Comparison of ENCODE assay signal across 1 cellular context in the genomic region with DNA sequence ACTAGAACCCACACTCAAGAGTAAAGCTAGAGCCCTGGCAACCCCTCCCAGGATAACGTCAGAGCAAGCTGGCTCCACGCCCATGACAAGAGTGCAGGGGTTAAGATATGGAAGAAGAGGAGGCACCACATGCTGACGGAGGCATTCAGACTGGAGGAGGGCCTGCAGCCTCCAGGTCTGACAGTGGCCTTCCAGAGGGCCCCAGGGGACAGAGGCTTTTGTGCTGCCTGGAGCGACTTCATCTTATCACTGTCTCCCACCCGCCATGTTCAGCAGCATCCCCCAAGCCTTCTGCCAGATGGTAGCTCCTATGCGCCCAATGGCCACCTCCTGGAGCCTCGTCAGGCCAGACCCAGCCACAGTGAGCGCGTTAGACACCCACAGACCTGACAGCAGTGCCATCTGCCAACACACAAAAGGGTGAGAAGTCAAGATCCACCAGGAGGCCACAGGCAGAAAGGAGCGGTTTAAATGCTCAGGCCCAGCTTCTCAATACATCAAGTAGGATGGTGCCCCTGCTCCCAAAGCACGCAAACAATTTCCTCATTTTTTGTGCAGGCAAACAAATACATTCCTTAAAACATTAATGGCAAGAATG.
A peak's percentile ranks its signal among the peaks of the same experiment; 100 is the strongest.
TF ChIP-seq lines count a peak whose summit lies in the region.

No MANE protein-coding gene starts in this region.

TF ChIP-seq in K562, 482 proteins besides CTCF, POLR2A, EP300 and RAD21 (continued from another document):
- TF ChIP-seq, protein P1, sequence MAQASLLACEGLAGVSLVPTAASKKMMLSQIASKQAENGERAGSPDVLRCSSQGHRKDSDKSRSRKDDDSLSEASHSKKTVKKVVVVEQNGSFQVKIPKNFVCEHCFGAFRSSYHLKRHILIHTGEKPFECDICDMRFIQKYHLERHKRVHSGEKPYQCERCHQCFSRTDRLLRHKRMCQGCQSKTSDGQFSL (CRISPR knock-in tag; IDR thresholded peaks at IDR 0.05): no peak
- TF ChIP-seq, protein P1 (tag; IDR thresholded peaks at IDR 0.05): no peak
- TF ChIP-seq FOXA1 (IDR thresholded peaks at IDR 0.05; ENCODE audit: borderline replicate concordance) (no peak), ZNF143 (CRISPR knock-in tag; IDR thresholded peaks at IDR 0.05) (no peak), MBD2 (IDR thresholded peaks at IDR 0.05; ENCODE audit: borderline replicate concordance, low read depth) (peak; percentile 39; the same call in 1 of the 2 replicates), MTA1 (IDR thresholded peaks at IDR 0.05; ENCODE audit: borderline replicate concordance) (no peak), NFATC3 (IDR thresholded peaks at IDR 0.05) (no peak), ZFP36 (IDR thresholded peaks at IDR 0.05; ENCODE audit: low read depth, low read length, partially characterized antibody) (no peak), ZNF76 (CRISPR knock-in tag; IDR thresholded peaks at IDR 0.05; ENCODE audit: borderline replicate concordance) (no peak), PHTF2 (CRISPR knock-in tag; IDR thresholded peaks at IDR 0.05) (no peak), ZBTB8A (IDR thresholded peaks at IDR 0.05; ENCODE audit: partially characterized antibody) (no peak), SMARCC2 (IDR thresholded peaks at IDR 0.05; ENCODE audit: low read depth) (no peak), CREB3L1 (IDR thresholded peaks at IDR 0.05; ENCODE audit: borderline replicate concordance, low read depth) (no peak; the same call in 1 of the 2 replicates), ZNF12 (CRISPR knock-in tag; IDR thresholded peaks at IDR 0.05) (no peak), ARHGAP35 (IDR thresholded peaks at IDR 0.05; ENCODE audit: partially characterized antibody) (no peak), ZNF668 (CRISPR knock-in tag; IDR thresholded peaks at IDR 0.05) (no peak), JUN (IDR thresholded peaks at IDR 0.05; ENCODE audit: borderline replicate concordance, low read depth, low read length) (no peak), JUN (CRISPR knock-in tag; IDR thresholded peaks at IDR 0.05; ENCODE audit: borderline replicate concordance) (no peak), ZNF584 (CRISPR knock-in tag; IDR thresholded peaks at IDR 0.05; ENCODE audit: low read depth) (no peak), LEF1 (IDR thresholded peaks at IDR 0.05) (no peak), TAL1 (IDR thresholded peaks at IDR 0.05) (peak; percentile 64; the same call in 1 of the 2 replicates), FOSL1 (tag; conservative IDR thresholded peaks at IDR 0.05) (no peak), PTTG1 (tag; IDR thresholded peaks at IDR 0.05; ENCODE audit: low read depth) (no peak), MTA2 (IDR thresholded peaks at IDR 0.05; ENCODE audit: low read depth) (peak; percentile 35; the same call in 1 of the 2 replicates), BHLHE40 (IDR thresholded peaks at IDR 0.05; ENCODE audit: low read length) (peak; percentile 41; the same call in 1 of the 2 replicates), ZKSCAN8 (CRISPR knock-in tag; IDR thresholded peaks at IDR 0.05) (no peak), RNF2 (IDR thresholded peaks at IDR 0.05) (no peak), SMAD2 (IDR thresholded peaks at IDR 0.05; ENCODE audit: low read depth, low read length) (no peak), HNRNPUL1 (IDR thresholded peaks at IDR 0.05; ENCODE audit: low read length) (no peak), TEAD4 (IDR thresholded peaks at IDR 0.05; ENCODE audit: low read length) (peak; percentile 38; the same call in 1 of the 2 replicates), TEAD4 (CRISPR knock-in tag; IDR thresholded peaks at IDR 0.05; ENCODE audit: borderline replicate concordance) (no peak), E2F6 (IDR thresholded peaks at IDR 0.05; ENCODE audit: borderline replicate concordance in 1 of 2, extremely low read depth in 1 of 2, insufficient read depth in 1 of 2, insufficient read length in 1 of 2, low read depth in 1 of 2, low read length in 1 of 2, poor library complexity in 1 of 2, severe bottlenecking in 1 of 2) (peak; percentile 52 to 53), SAFB2 (IDR thresholded peaks at IDR 0.05; ENCODE audit: borderline replicate concordance, low read depth, low read length, severe bottlenecking) (no peak), CBFA2T2 (conservative IDR thresholded peaks at IDR 0.05) (peak; percentile 83), PHB2 (IDR thresholded peaks at IDR 0.05; ENCODE audit: low read depth) (0 out of 2 replicates have a peak, but pooled peaks have one; percentile 1), ATF7 (IDR thresholded peaks at IDR 0.05) (peak; percentile 84; the same call in 1 of the 2 replicates)
- TF ChIP-seq, protein P2, sequence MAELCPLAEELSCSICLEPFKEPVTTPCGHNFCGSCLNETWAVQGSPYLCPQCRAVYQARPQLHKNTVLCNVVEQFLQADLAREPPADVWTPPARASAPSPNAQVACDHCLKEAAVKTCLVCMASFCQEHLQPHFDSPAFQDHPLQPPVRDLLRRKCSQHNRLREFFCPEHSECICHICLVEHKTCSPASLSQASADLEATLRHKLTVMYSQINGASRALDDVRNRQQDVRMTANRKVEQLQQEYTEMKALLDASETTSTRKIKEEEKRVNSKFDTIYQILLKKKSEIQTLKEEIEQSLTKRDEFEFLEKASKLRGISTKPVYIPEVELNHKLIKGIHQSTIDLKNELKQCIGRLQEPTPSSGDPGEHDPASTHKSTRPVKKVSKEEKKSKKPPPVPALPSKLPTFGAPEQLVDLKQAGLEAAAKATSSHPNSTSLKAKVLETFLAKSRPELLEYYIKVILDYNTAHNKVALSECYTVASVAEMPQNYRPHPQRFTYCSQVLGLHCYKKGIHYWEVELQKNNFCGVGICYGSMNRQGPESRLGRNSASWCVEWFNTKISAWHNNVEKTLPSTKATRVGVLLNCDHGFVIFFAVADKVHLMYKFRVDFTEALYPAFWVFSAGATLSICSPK (IDR thresholded peaks at IDR 0.05; ENCODE audit: borderline replicate concordance): no peak
- TF ChIP-seq, protein P3, sequence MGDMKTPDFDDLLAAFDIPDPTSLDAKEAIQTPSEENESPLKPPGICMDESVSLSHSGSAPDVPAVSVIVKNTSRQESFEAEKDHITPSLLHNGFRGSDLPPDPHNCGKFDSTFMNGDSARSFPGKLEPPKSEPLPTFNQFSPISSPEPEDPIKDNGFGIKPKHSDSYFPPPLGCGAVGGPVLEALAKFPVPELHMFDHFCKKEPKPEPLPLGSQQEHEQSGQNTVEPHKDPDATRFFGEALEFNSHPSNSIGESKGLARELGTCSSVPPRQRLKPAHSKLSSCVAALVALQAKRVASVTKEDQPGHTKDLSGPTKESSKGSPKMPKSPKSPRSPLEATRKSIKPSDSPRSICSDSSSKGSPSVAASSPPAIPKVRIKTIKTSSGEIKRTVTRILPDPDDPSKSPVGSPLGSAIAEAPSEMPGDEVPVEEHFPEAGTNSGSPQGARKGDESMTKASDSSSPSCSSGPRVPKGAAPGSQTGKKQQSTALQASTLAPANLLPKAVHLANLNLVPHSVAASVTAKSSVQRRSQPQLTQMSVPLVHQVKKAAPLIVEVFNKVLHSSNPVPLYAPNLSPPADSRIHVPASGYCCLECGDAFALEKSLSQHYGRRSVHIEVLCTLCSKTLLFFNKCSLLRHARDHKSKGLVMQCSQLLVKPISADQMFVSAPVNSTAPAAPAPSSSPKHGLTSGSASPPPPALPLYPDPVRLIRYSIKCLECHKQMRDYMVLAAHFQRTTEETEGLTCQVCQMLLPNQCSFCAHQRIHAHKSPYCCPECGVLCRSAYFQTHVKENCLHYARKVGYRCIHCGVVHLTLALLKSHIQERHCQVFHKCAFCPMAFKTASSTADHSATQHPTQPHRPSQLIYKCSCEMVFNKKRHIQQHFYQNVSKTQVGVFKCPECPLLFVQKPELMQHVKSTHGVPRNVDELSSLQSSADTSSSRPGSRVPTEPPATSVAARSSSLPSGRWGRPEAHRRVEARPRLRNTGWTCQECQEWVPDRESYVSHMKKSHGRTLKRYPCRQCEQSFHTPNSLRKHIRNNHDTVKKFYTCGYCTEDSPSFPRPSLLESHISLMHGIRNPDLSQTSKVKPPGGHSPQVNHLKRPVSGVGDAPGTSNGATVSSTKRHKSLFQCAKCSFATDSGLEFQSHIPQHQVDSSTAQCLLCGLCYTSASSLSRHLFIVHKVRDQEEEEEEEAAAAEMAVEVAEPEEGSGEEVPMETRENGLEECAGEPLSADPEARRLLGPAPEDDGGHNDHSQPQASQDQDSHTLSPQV (IDR thresholded peaks at IDR 0.05): peak; percentile 91
